Comparison of ENCODE assay signal across 1 cellular context in the genomic region with DNA sequence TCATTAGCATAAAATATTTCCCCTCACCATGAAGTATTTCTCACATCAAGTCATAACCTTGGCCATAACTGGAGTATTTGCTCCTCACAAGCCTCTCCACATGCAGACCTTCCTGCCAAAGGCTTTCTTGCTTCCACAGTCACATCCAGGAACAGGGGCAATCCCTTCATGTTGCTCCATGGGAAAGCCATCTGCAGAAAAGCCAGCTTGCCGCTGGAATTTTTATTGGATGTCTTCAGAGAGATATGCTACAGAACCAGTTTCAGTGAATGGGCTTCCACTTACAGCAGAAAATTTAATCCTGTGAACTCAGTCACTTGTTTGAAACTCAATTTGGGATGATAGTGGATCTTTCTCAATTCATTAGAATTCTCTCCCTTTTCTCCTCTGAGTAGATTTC.
TF ChIP-seq lines count a peak whose summit lies in the region.

No MANE protein-coding gene starts in this region.

TF ChIP-seq in GM23338, 12 proteins besides CTCF, POLR2A, EP300 and RAD21 (continued from another document):
- TF ChIP-seq, protein P1, sequence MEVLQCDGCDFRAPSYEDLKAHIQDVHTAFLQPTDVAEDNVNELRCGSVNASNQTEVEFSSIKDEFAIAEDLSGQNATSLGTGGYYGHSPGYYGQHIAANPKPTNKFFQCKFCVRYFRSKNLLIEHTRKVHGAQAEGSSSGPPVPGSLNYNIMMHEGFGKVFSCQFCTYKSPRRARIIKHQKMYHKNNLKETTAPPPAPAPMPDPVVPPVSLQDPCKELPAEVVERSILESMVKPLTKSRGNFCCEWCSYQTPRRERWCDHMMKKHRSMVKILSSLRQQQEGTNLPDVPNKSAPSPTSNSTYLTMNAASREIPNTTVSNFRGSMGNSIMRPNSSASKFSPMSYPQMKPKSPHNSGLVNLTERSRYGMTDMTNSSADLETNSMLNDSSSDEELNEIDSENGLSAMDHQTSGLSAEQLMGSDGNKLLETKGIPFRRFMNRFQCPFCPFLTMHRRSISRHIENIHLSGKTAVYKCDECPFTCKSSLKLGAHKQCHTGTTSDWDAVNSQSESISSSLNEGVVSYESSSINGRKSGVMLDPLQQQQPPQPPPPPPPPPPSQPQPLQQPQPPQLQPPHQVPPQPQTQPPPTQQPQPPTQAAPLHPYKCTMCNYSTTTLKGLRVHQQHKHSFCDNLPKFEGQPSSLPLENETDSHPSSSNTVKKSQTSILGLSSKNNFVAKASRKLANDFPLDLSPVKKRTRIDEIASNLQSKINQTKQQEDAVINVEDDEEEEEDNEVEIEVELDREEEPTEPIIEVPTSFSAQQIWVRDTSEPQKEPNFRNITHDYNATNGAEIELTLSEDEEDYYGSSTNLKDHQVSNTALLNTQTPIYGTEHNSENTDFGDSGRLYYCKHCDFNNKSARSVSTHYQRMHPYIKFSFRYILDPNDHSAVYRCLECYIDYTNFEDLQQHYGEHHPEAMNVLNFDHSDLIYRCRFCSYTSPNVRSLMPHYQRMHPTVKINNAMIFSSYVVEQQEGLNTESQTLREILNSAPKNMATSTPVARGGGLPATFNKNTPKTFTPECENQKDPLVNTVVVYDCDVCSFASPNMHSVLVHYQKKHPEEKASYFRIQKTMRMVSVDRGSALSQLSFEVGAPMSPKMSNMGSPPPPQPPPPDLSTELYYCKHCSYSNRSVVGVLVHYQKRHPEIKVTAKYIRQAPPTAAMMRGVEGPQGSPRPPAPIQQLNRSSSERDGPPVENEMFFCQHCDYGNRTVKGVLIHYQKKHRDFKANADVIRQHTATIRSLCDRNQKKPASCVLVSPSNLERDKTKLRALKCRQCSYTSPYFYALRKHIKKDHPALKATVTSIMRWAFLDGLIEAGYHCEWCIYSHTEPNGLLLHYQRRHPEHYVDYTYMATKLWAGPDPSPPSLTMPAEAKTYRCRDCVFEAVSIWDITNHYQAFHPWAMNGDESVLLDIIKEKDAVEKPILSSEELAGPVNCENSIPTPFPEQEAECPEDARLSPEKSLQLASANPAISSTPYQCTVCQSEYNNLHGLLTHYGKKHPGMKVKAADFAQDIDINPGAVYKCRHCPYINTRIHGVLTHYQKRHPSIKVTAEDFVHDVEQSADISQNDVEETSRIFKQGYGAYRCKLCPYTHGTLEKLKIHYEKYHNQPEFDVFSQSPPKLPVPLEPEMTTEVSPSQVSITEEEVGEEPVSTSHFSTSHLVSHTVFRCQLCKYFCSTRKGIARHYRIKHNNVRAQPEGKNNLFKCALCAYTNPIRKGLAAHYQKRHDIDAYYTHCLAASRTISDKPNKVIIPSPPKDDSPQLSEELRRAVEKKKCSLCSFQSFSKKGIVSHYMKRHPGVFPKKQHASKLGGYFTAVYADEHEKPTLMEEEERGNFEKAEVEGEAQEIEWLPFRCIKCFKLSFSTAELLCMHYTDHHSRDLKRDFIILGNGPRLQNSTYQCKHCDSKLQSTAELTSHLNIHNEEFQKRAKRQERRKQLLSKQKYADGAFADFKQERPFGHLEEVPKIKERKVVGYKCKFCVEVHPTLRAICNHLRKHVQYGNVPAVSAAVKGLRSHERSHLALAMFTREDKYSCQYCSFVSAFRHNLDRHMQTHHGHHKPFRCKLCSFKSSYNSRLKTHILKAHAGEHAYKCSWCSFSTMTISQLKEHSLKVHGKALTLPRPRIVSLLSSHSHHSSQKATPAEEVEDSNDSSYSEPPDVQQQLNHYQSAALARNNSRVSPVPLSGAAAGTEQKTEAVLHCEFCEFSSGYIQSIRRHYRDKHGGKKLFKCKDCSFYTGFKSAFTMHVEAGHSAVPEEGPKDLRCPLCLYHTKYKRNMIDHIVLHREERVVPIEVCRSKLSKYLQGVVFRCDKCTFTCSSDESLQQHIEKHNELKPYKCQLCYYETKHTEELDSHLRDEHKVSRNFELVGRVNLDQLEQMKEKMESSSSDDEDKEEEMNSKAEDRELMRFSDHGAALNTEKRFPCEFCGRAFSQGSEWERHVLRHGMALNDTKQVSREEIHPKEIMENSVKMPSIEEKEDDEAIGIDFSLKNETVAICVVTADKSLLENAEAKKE (CRISPR knock-in tag; IDR thresholded peaks at IDR 0.05): no peak
- no peak for TF ChIP-seq STAT1 (IDR thresholded peaks at IDR 0.05; ENCODE audit: unreplicated experiment)
- TF ChIP-seq EZH2 (IDR thresholded peaks at IDR 0.05; ENCODE audit: low read depth, unreplicated experiment): no peak
- TF ChIP-seq, protein P2, sequence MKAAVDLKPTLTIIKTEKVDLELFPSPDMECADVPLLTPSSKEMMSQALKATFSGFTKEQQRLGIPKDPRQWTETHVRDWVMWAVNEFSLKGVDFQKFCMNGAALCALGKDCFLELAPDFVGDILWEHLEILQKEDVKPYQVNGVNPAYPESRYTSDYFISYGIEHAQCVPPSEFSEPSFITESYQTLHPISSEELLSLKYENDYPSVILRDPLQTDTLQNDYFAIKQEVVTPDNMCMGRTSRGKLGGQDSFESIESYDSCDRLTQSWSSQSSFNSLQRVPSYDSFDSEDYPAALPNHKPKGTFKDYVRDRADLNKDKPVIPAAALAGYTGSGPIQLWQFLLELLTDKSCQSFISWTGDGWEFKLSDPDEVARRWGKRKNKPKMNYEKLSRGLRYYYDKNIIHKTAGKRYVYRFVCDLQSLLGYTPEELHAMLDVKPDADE (IDR thresholded peaks at IDR 0.05): no peak
- no peak for TF ChIP-seq ZNF331 (CRISPR knock-in tag; IDR thresholded peaks at IDR 0.05; ENCODE audit: low read depth)
- TF ChIP-seq EZH2phosphoT487 (IDR thresholded peaks at IDR 0.05; ENCODE audit: unreplicated experiment): no peak
